Comparison of ENCODE assay signal across 8 cellular contexts in genomic region chr6:69796081-69796626, GRCh38. TPM values are rescaled to one million over a fixed set of nuclear protein-coding genes. Genes with fewer than 3 reads are reported as not detected.
A peak's percentile ranks its signal among the peaks of the same experiment; 100 is the strongest.
DNase-seq lines count a peak whose midpoint lies in the region; ATAC-seq and TF ChIP-seq lines count a peak whose summit lies in the region.

No MANE protein-coding gene starts in this region.

- peak overlapping the region; percentile 93 for H3K4me3 Mint-ChIP-seq in type B pancreatic cell

- H3K27me3 Mint-ChIP-seq in type B pancreatic cell: no peaks in the 10 kb centered on the region

- H3K27ac ChIP-seq in epithelial cell of prostate (peak overlapping the region; percentile 80), mucosa of rectum (ENCODE audit: low read depth in 2 of 2, low read length in 2 of 2) (peak overlapping the region; percentile 97)

- H3K27ac Mint-ChIP-seq in type B pancreatic cell: peak overlapping the region; percentile 98

- peaks cover 15% of the 10 kb centered on the region for H3K36me3 Mint-ChIP-seq in type B pancreatic cell

- peaks cover 1 to 10% of the 10 kb centered on the region in 2 donors for H3K4me1 ChIP-seq in mucosa of rectum (ENCODE audit: control insufficient read depth in 2 of 2, insufficient read depth in 2 of 2, low read length in 2 of 2)

- H3K36me3 ChIP-seq in mucosa of rectum (ENCODE audit: control insufficient read depth in 2 of 2, insufficient read depth in 2 of 2, low read length in 2 of 2): no peaks in the 10 kb centered on the region

- peaks cover 37% of the 10 kb centered on the region for H3K4me1 Mint-ChIP-seq in type B pancreatic cell (ENCODE audit: unreplicated experiment)

- ATAC-seq in HG02798 (IDR thresholded peaks at IDR 0.05; ENCODE audit: poor library complexity, unreplicated experiment): peak; percentile 23

- H3K9me3 Mint-ChIP-seq in type B pancreatic cell: peaks cover 12% of the 10 kb centered on the region

- peak overlapping the region; percentile 83 to 97 for H3K4me3 ChIP-seq in mucosa of rectum (ENCODE audit: low read length in 2 of 2)

- H3K27me3 ChIP-seq in mucosa of rectum (ENCODE audit: control insufficient read depth in 2 of 2, insufficient read depth in 2 of 2, low read length in 2 of 2): no peaks in the 10 kb centered on the region

- no peaks in the 10 kb centered on the region for H3K9me3 ChIP-seq in mucosa of rectum (ENCODE audit: control insufficient read depth in 2 of 2, low read length in 2 of 2)

- no peak for TF ChIP-seq CTCF in type B pancreatic cell (conservative IDR thresholded peaks at IDR 0.05)

- peak overlapping the region; percentile 89 to 96 for H3K9ac ChIP-seq in mucosa of rectum (ENCODE audit: low read depth in 1 of 2, low read length in 2 of 2)

- peak; percentile 19 to 37 for DNase-seq in stimulated activated CD4-positive, alpha-beta T cell treated with anti-CD3 and anti-CD28 coated beads, Interleukin-2, amount 100 ng/mL, for 24 hours
- no peak for DNase-seq in stimulated activated CD4-positive, alpha-beta T cell treated with anti-CD3 and anti-CD28 coated beads, Interleukin-2, amount 100 ng/mL, for 48 hours
- DNase-seq in NCI-H2081 treated with DMSO at 0.1 percent for 48 hours (lab: John Stamatoyannopoulos, UW) (peak; percentile 43), epithelial cell of prostate (ENCODE audit: low read depth, low spot score) (peak; percentile 70), type B pancreatic cell (ENCODE audit: extremely low spot score, unreplicated experiment) (no peak)
- peak; percentile 43 for DNase-seq in activated CD4-positive, alpha-beta T cell treated with anti-CD3 and anti-CD28 coated beads, Interleukin-2, amount 50 U/mL, for 1 hour

RNA-seq across cellular contexts. Expression of gene LMBRD1, which starts 0.7 kb away (rescaled TPM):
- total RNA-seq in type B pancreatic cell (ENCODE audit: low replicate concordance): 38.3 and 58.7 TPM in 2 replicates

Comparison
In these comparisons a context has a peak if more than half of its experiments do, and no peak if none do; other contexts are left out.
1. DNase-seq: peak in stimulated activated CD4-positive, alpha-beta T cell treated with anti-CD3 and anti-CD28 coated beads, Interleukin-2, amount 100 ng/mL, for 24 hours (2 of 2), NCI-H2081 treated with DMSO at 0.1 percent for 48 hours (single experiment), activated CD4-positive, alpha-beta T cell treated with anti-CD3 and anti-CD28 coated beads, Interleukin-2, amount 50 U/mL, for 1 hour (single experiment) and epithelial cell of prostate (single experiment); none in stimulated activated CD4-positive, alpha-beta T cell treated with anti-CD3 and anti-CD28 coated beads, Interleukin-2, amount 100 ng/mL, for 48 hours (0 of 2) and type B pancreatic cell (single experiment).